In genomic region chr7:517848-518629, GRCh38 we compare ENCODE assay signal across 8 cellular contexts. TPM values are rescaled to one million over a fixed set of nuclear protein-coding genes. Genes with fewer than 3 reads are reported as not detected.
A peak's percentile ranks its signal among the peaks of the same experiment; 100 is the strongest.
DNase-seq lines count a peak whose midpoint lies in the region; ATAC-seq and TF ChIP-seq lines count a peak whose summit lies in the region.

No MANE protein-coding gene starts in this region.

- H3K4me3 Mint-ChIP-seq in activated T-helper 17 cell treated with anti-CD3 and anti-CD28 coated beads, Interleukin-2, amount 50 U/mL, for 72 hours, result peak overlapping the region; percentile 83
- peak overlapping the region; percentile 83 for H3K4me3 Mint-ChIP-seq in neural progenitor cell

- TF ChIP-seq POLR2A in gastroesophageal sphincter (IDR thresholded peaks at IDR 0.05), result peak in 1 of 2 donors; percentile 26

- peaks cover 13% of the 10 kb centered on the region for H3K27me3 ChIP-seq in gastroesophageal sphincter
- H3K27me3 ChIP-seq in neural progenitor cell, result peaks cover 78% of the 10 kb centered on the region

- H3K27ac ChIP-seq in gastroesophageal sphincter (peak overlapping the region; percentile 72 to 98 (median 96)), neural progenitor cell (no peak overlapping the region)

- H3F3A ChIP-seq in neural progenitor cell (ENCODE audit: low read depth), result peaks cover 58% of the 10 kb centered on the region

- H3K4me3 ChIP-seq in HFF-Myc (replicated peaks; ENCODE audit: low read depth, low read length) (peak overlapping the region; percentile 38), gastroesophageal sphincter (peak overlapping the region; percentile 53 to 77), neural progenitor cell (peak overlapping the region; percentile 62)

- H3K4me1 Mint-ChIP-seq in activated T-helper 17 cell treated with anti-CD3 and anti-CD28 coated beads, Interleukin-2, amount 50 U/mL, for 72 hours, result peaks cover 8% of the 10 kb centered on the region
- H3K4me1 Mint-ChIP-seq in neural progenitor cell, result peaks cover 16% of the 10 kb centered on the region

- WGBS in gastroesophageal sphincter (ENCODE audit: low coverage in 1 of 2), 2 donors, result 0% methylated on average over 2 of the region's 67 CpGs; no CpG with 5 or more reads in 1 of the 2 donors

- peak overlapping the region; percentile 34 for H2AFZ ChIP-seq in neural progenitor cell (replicated peaks)

- peaks cover 3% of the 10 kb centered on the region for H3K27me3 Mint-ChIP-seq in activated T-helper 17 cell treated with anti-CD3 and anti-CD28 coated beads, Interleukin-2, amount 50 U/mL, for 72 hours
- peaks cover 51% of the 10 kb centered on the region for H3K27me3 Mint-ChIP-seq in neural progenitor cell (ENCODE audit: insufficient read depth, low read depth)

- TF ChIP-seq EP300 in gastroesophageal sphincter (IDR thresholded peaks at IDR 0.05), result no peak

- H3K9ac ChIP-seq in neural progenitor cell, result no peak overlapping the region

- H3K79me2 ChIP-seq in neural progenitor cell (ENCODE audit: low read depth), result peaks cover 7% of the 10 kb centered on the region

- H4K20me1 ChIP-seq in neural progenitor cell (ENCODE audit: low read depth), result peaks cover 49% of the 10 kb centered on the region

- peaks cover 40% of the 10 kb centered on the region for H3K36me3 Mint-ChIP-seq in activated T-helper 17 cell treated with anti-CD3 and anti-CD28 coated beads, Interleukin-2, amount 50 U/mL, for 72 hours (ENCODE audit: low read depth)
- no peaks in the 10 kb centered on the region for H3K36me3 Mint-ChIP-seq in neural progenitor cell

- H3K36me3 ChIP-seq in gastroesophageal sphincter (no peaks in the 10 kb centered on the region), neural progenitor cell (no peaks in the 10 kb centered on the region)

- H3K9me3 ChIP-seq in gastroesophageal sphincter (no peaks in the 10 kb centered on the region), neural progenitor cell (ENCODE audit: low read depth) (no peaks in the 10 kb centered on the region)

- ATAC-seq in activated T-helper 17 cell treated with anti-CD3 and anti-CD28 coated beads, Interleukin-2, amount 50 U/mL, for 72 hours (replicated peaks), result no peak
- peak; percentile 16 for ATAC-seq in gastroesophageal sphincter
- no peak for ATAC-seq in GM21367 (IDR thresholded peaks at IDR 0.05; ENCODE audit: unreplicated experiment)
- no peak for ATAC-seq in GM18520 (IDR thresholded peaks at IDR 0.05; ENCODE audit: unreplicated experiment)

- DNase-seq in AG08395 (ENCODE audit: low spot score) (peak; percentile 46), HFF-Myc (ENCODE audit: extremely low read depth, low read depth) (no peak), neural progenitor cell (ENCODE audit: low spot score) (peak; percentile 71), NOMO-1 (lab: John Stamatoyannopoulos, UW; ENCODE audit: unreplicated experiment in 2 of 2) (no peak)

- peak overlapping the region; percentile 97 for H3K4me2 ChIP-seq in neural progenitor cell

- H3K4me1 ChIP-seq in gastroesophageal sphincter, result peaks cover 0 to 88% (median 37%) of the 10 kb centered on the region in 3 donors
- peaks cover 54% of the 10 kb centered on the region for H3K4me1 ChIP-seq in neural progenitor cell

- no peaks in the 10 kb centered on the region for H3K9me3 Mint-ChIP-seq in activated T-helper 17 cell treated with anti-CD3 and anti-CD28 coated beads, Interleukin-2, amount 50 U/mL, for 72 hours
- H3K9me3 Mint-ChIP-seq in neural progenitor cell, result no peaks in the 10 kb centered on the region

- TF ChIP-seq CTCF in HFF-Myc (IDR thresholded peaks at IDR 0.05; ENCODE audit: low read depth, low read length, missing control alignments), result no peak
- TF ChIP-seq CTCF in gastroesophageal sphincter (IDR thresholded peaks at IDR 0.05), result no peak
- TF ChIP-seq CTCF in neural progenitor cell (IDR thresholded peaks at IDR 0.05), result no peak

- peak overlapping the region; percentile 41 for H3K27ac Mint-ChIP-seq in activated T-helper 17 cell treated with anti-CD3 and anti-CD28 coated beads, Interleukin-2, amount 50 U/mL, for 72 hours
- no peak overlapping the region for H3K27ac Mint-ChIP-seq in neural progenitor cell

RNA-seq across cellular contexts. Expression of gene PDGFA, which starts 1.6 kb away (rescaled TPM):
- 10 to 100 TPM; 11.9 to 28.1 TPM for total RNA-seq in activated T-helper 17 cell treated with anti-CD3 and anti-CD28 coated beads, Interleukin-2, amount 50 U/mL, for 72 hours
- total RNA-seq in gastroesophageal sphincter (100 to 1,000 TPM in 2 of 4 donors, 10 to 100 TPM in 2; 66.0 to 162 (median 120) TPM), neural progenitor cell (ENCODE audit: low replicate concordance) (9.8 and 13.7 TPM in 2 replicates)

Comparison
In these comparisons a context has a peak if more than half of its experiments do, and no peak if none do; other contexts are left out.
1. DNase-seq: peak in AG08395 (single experiment) and neural progenitor cell (single experiment); none in HFF-Myc (single experiment) and NOMO-1 (0 of 2).
2. Peak in every context shown above with its lines, with median percentiles within 50 percentile points of each other: H3K4me3 ChIP-seq.